ENCODE assay signal across 8 cellular contexts in the genomic region with DNA sequence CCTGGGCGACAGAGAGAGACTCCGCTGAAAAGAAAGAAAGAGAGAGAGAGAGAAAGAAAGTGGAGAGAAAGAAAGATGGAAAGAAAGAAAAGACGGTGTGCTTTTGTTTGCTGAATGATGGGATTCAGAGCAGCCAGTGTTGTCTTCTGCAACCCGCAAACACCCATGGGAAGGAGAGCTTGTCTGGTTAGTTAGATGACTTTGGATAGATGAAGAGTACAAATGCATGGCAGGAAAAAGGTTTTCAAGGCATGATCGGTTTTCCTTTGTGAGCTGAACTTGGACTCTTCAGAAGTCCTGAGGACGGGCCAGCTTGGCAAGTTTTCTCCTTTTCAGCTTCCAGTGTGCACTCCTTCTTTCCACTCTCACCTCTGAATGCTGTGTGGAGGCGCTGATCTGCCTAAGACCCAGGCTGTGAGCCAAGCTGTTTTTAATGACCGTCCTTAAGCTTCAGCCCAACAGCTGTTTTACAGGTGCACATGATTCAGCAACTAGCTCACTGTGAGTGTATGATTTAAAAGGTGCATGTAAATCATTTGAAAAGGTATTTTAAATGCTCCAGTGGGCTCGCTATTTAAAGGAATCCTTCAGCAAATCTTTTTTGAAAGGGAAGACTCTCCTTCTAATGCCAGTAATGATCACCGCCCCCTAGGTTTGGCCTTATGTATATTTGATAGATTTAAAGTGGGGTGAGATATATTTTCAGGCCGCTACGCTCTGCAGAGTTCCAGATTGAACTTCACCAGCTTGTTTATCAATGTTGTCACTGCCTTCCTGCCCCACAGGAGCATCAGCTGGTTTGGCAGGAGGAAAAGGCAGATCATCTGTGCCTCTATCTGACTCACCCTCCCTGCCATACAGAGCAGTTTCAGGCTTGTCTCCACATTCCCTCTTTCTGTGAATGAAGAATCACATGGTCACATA.
DNase-seq lines count a peak whose midpoint lies in the region; ATAC-seq and TF ChIP-seq lines count a peak whose summit lies in the region.

No MANE protein-coding gene starts in this region.

- H3K9me3 ChIP-seq in Caco-2: no peaks in the 10 kb centered on the region

- intact Hi-C loops in Caco-2 (cut with micrococcal nuclease; ENCODE audit: unreplicated experiment): no loop called here

- H3K4me3 Mint-ChIP-seq in stimulated activated memory B cell treated with anti-CD40 and anti-IgM and Interleukin-4, amounts not matched to agents 10 μg/mL and 1 μg/mL and 100 μg/mL, for 72 hours: no peak overlapping the region
- no peak overlapping the region for H3K4me3 Mint-ChIP-seq in Caco-2 (ENCODE audit: unreplicated experiment)

- no peaks in the 10 kb centered on the region for H3K27me3 ChIP-seq in Caco-2 (replicated peaks; ENCODE audit: control insufficient read depth, insufficient read depth, low read length)

- no peak overlapping the region for H3K27ac Mint-ChIP-seq in stimulated activated memory B cell treated with anti-CD40 and anti-IgM and Interleukin-4, amounts not matched to agents 10 μg/mL and 1 μg/mL and 100 μg/mL, for 72 hours
- no peak overlapping the region for H3K27ac Mint-ChIP-seq in Caco-2 (ENCODE audit: unreplicated experiment)

- in situ Hi-C loops in astrocyte of the spinal cord (cut with HindIII; ENCODE audit: low sequenced_read_pairs): no loop called here

- no peaks in the 10 kb centered on the region for H3K27me3 Mint-ChIP-seq in stimulated activated memory B cell treated with anti-CD40 and anti-IgM and Interleukin-4, amounts not matched to agents 10 μg/mL and 1 μg/mL and 100 μg/mL, for 72 hours
- no peaks in the 10 kb centered on the region for H3K27me3 Mint-ChIP-seq in Caco-2 (ENCODE audit: insufficient read depth, unreplicated experiment)

- peak overlapping the region; percentile 40 for H3K27ac ChIP-seq in substantia nigra (ENCODE audit: low read depth, low read length, poor library complexity, severe bottlenecking)

- no TSS peak for BruUV-seq in Caco-2 (replicated peaks; lab: Mats Ljungman, UMichigan)

- no peaks in the 10 kb centered on the region for H3K36me3 Mint-ChIP-seq in stimulated activated memory B cell treated with anti-CD40 and anti-IgM and Interleukin-4, amounts not matched to agents 10 μg/mL and 1 μg/mL and 100 μg/mL, for 72 hours
- H3K36me3 Mint-ChIP-seq in Caco-2 (ENCODE audit: insufficient read depth, unreplicated experiment): no peaks in the 10 kb centered on the region

- no peak for ATAC-seq in stimulated activated memory B cell treated with anti-CD40 and anti-IgM and Interleukin-4, amounts not matched to agents 10 μg/mL and 1 μg/mL and 100 μg/mL, for 72 hours
- ATAC-seq in HG03439 (IDR thresholded peaks at IDR 0.05; ENCODE audit: unreplicated experiment) (no peak), GM21390 (IDR thresholded peaks at IDR 0.05; ENCODE audit: unreplicated experiment) (no peak)

- peak; percentile 79 for DNase-seq in LNCaP clone FGC (ENCODE audit: low read depth)
- peak; percentile 65 for DNase-seq in astrocyte of the spinal cord (ENCODE audit: low read depth, low spot score)
- DNase-seq in islet precursor cell: peak; percentile 58
- peak in 10 of 49 donors; percentile 14 to 25 (median 22) for DNase-seq in substantia nigra (lab: John Stamatoyannopoulos, UW)
- no peak for DNase-seq in Caco-2

- H3K9me3 Mint-ChIP-seq in stimulated activated memory B cell treated with anti-CD40 and anti-IgM and Interleukin-4, amounts not matched to agents 10 μg/mL and 1 μg/mL and 100 μg/mL, for 72 hours: peaks cover 6% of the 10 kb centered on the region
- peaks cover 10% of the 10 kb centered on the region for H3K9me3 Mint-ChIP-seq in Caco-2 (ENCODE audit: unreplicated experiment)

- TF ChIP-seq CTCF in LNCaP clone FGC (IDR thresholded peaks at IDR 0.05; ENCODE audit: control insufficient read depth, extremely low read depth, insufficient read depth) (no peak), astrocyte of the spinal cord (IDR thresholded peaks at IDR 0.05; ENCODE audit: low read depth, low read length) (no peak), Caco-2 (IDR thresholded peaks at IDR 0.05; ENCODE audit: insufficient read depth in 1 of 2, low read depth in 1 of 2, low read length in 1 of 2, severe bottlenecking in 1 of 2, unreplicated experiment in 1 of 2) (no peak)

- no peaks in the 10 kb centered on the region for H3K4me1 Mint-ChIP-seq in stimulated activated memory B cell treated with anti-CD40 and anti-IgM and Interleukin-4, amounts not matched to agents 10 μg/mL and 1 μg/mL and 100 μg/mL, for 72 hours
- H3K4me1 Mint-ChIP-seq in Caco-2 (ENCODE audit: low read depth, unreplicated experiment): no peaks in the 10 kb centered on the region

- H3K36me3 ChIP-seq in Caco-2 (ENCODE audit: control insufficient read depth, insufficient read depth, low read length): no peaks in the 10 kb centered on the region

- H3K4me1 ChIP-seq in Caco-2: no peaks in the 10 kb centered on the region

- CTCF ChIA-PET in Caco-2 (lab: Charles Lee): no interaction called here

- H3K4me3 ChIP-seq in LNCaP clone FGC (ENCODE audit: low read depth, low read length): no peak overlapping the region
- H3K4me3 ChIP-seq in astrocyte of the spinal cord (ENCODE audit: low read depth, low read length): no peak overlapping the region
- no peak overlapping the region for H3K4me3 ChIP-seq in Caco-2 (ENCODE audit: low read depth, low read length)

- POLR2A ChIA-PET in Caco-2 (lab: Charles Lee): no interaction called here

Comparison
In these comparisons a context has a peak if more than half of its experiments do, and no peak if none do; other contexts are left out.
1. DNase-seq: peak in LNCaP clone FGC (single experiment), astrocyte of the spinal cord (single experiment) and islet precursor cell (single experiment); none in Caco-2 (0 of 2).